8 cellular contexts compared by ENCODE assay signal in the genomic region with DNA sequence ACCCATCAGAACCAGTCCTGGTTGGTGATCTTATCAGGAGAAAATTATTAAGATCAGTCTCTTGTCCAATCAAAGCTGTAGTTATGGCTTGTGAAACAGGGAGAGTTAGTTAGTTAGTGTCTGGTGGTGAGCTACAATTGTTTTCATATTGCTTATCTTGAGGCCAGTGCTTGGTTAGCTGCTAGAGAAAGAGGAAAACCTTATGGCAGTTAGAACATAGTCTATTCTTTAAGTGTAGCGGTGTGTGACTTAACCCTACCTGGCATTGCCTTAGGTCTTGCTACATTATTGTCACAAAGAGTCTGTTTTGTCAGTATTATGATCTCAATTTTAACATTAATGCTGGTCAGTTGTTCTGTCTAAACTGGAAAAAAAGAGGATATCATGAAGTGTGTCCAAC. TPM values are rescaled to one million over a fixed set of nuclear protein-coding genes. Genes with fewer than 3 reads are reported as not detected.
"Had no signal": no experiment of that assay in that cellular context is flagged by ENCODE, and none has a peak within 500 bp of the region (broad histone marks: within the 10 kb centered on the region; RNA-seq: fewer than 3 reads in every experiment).

No MANE protein-coding gene starts in this region.

- H3K4me3 ChIP-seq: GM23338, K562 had no signal

- H3K27ac Mint-ChIP-seq: GM23338, H9 had no signal

- H3K9me3 Mint-ChIP-seq: GM23338, H9 had no signal

- DNase-seq: H9, HCEC 1CT, IMR-90, KG1 had no signal

- H3K4me3 Mint-ChIP-seq: GM23338, H9 had no signal

- H2AFZ ChIP-seq: GM23338 had no signal

- ATAC-seq: GM23338, K562 had no signal

- H3K4me2 ChIP-seq: GM23338 had no signal

- H3K4me1 Mint-ChIP-seq: GM23338, H9 had no signal

RNA-seq across cellular contexts. Expression of gene ABCA12, which starts 11.5 kb away (rescaled TPM):
- total RNA-seq: H1, H9, HT-29 had no signal
- polyA plus RNA-seq: H1, IMR-90 had no signal
